15 cellular contexts compared by ENCODE assay signal in genomic region chr14:68730811-68731425, GRCh38.
DNase-seq lines count a peak whose midpoint lies in the region; ATAC-seq and TF ChIP-seq lines count a peak whose summit lies in the region.
"Had no signal": no experiment of that assay in that cellular context is flagged by ENCODE, and none has a peak within 500 bp of the region (broad histone marks: within the 10 kb centered on the region; RNA-seq: fewer than 3 reads in every experiment).

No MANE protein-coding gene starts in this region.

- CTCF ChIA-PET in CD4-positive, alpha-beta T cell (lab: Charles Lee) = interaction anchor here (2.1 kb wide), 1 partner anchor 58 kb away, joined by 5 read pairs; no protein-coding TSS in a partner anchor

- H3K27me3 ChIP-seq in CD4-positive, alpha-beta T cell (ENCODE audit: control insufficient read depth, insufficient read depth, low read length) = no peaks in the 10 kb centered on the region
- H3K27me3 ChIP-seq: upper lobe of left lung had no signal

- no peak for ATAC-seq in GM19035 (IDR thresholded peaks at IDR 0.05; ENCODE audit: unreplicated experiment)
- ATAC-seq in CD4-positive, alpha-beta T cell (ENCODE audit: poor library complexity) = no peak

- no peak overlapping the region for H3K27ac ChIP-seq in CD4-positive, alpha-beta T cell (ENCODE audit: low read depth, low read length)

- no peak overlapping the region for H3K4me3 ChIP-seq in NB4 (ENCODE audit: low read depth, low read length)
- no peak overlapping the region for H3K4me3 ChIP-seq in skeletal muscle cell (ENCODE audit: low read depth, low read length)
- H3K4me3 ChIP-seq: skin epidermis, upper lobe of left lung had no signal

- peaks cover 0 to 3% (median 0%) of the 10 kb centered on the region in 5 experiments for H3K9me3 Mint-ChIP-seq in brain
- no peaks in the 10 kb centered on the region for H3K9me3 Mint-ChIP-seq in CD4-positive, alpha-beta T cell

- no peaks in the 10 kb centered on the region for H3K36me3 Mint-ChIP-seq in brain
- H3K36me3 Mint-ChIP-seq in CD4-positive, alpha-beta T cell (ENCODE audit: low read depth) = no peaks in the 10 kb centered on the region

- intact Hi-C loops in CD4-positive, alpha-beta T cell (cut with DNase I, micrococcal nuclease) = loop anchor here (5.0 kb wide), 1 partner anchor 51 kb away; no protein-coding TSS in a partner anchor

- H3K27ac Mint-ChIP-seq in brain = peak overlapping the region; percentile 93 to 97 (median 96)
- no peak overlapping the region for H3K27ac Mint-ChIP-seq in CD4-positive, alpha-beta T cell

- no peak for TF ChIP-seq CTCF in NB4 (IDR thresholded peaks at IDR 0.05; ENCODE audit: low read depth, low read length)
- TF ChIP-seq CTCF in brain (conservative IDR thresholded peaks at IDR 0.05) = no peak
- no peak for TF ChIP-seq CTCF in GM13976 (IDR thresholded peaks at IDR 0.05; ENCODE audit: borderline replicate concordance, control extremely low read depth, extremely low read depth, insufficient read depth, missing control alignments)
- no peak for TF ChIP-seq CTCF in CD4-positive, alpha-beta T cell (IDR thresholded peaks at IDR 0.05)

- H3K4me1 Mint-ChIP-seq in brain = peaks cover 85% of the 10 kb centered on the region
- peaks cover 53% of the 10 kb centered on the region for H3K4me1 Mint-ChIP-seq in CD4-positive, alpha-beta T cell (ENCODE audit: low read depth)

- H3K4me3 Mint-ChIP-seq in brain = peak overlapping the region; percentile 15 to 54 (median 32)
- no peak overlapping the region for H3K4me3 Mint-ChIP-seq in CD4-positive, alpha-beta T cell

- in situ Hi-C loops in GM13976 (cut with MboI; ENCODE audit: low sequenced_read_pairs, unreplicated experiment) = no loop called here

- peaks cover 8% of the 10 kb centered on the region for H3K27me3 Mint-ChIP-seq in brain
- H3K27me3 Mint-ChIP-seq in CD4-positive, alpha-beta T cell = no peaks in the 10 kb centered on the region

- no peak for TF ChIP-seq POLR2A in NB4 (IDR thresholded peaks at IDR 0.05; ENCODE audit: extremely low read depth, insufficient read length)

- no peaks in the 10 kb centered on the region for H3K9me3 ChIP-seq in CD4-positive, alpha-beta T cell (ENCODE audit: control insufficient read depth, low read length)
- H3K9me3 ChIP-seq: upper lobe of left lung had no signal

- POLR2A ChIA-PET in CD4-positive, alpha-beta T cell (lab: Charles Lee) = interaction anchor here (0.7 kb wide), 1 partner anchor 56 kb away, joined by 3 read pairs; no protein-coding TSS in a partner anchor

- peak; percentile 27 for DNase-seq in NB4 (ENCODE audit: low read depth)
- peak; percentile 49 for DNase-seq in islet precursor cell
- DNase-seq in skeletal muscle cell (ENCODE audit: low read depth) = peak; percentile 11
- no peak for DNase-seq in GM13976 (ENCODE audit: low spot score)
- DNase-seq in NCI-H526 treated with DMSO at 0.1 percent for 48 hours (lab: John Stamatoyannopoulos, UW) = no peak
- no peak for DNase-seq in CD4-positive, alpha-beta T cell
- DNase-seq: activated CD4-positive, CD25-positive, alpha-beta regulatory T cell; aorta; COR-L47; MM.1S; NCI-H510A; upper lobe of left lung had no signal

Comparison
In these comparisons a context has a peak if more than half of its experiments do, and no peak if none do; other contexts are left out.
1. DNase-seq: peak in NB4 (single experiment), islet precursor cell (single experiment) and skeletal muscle cell (single experiment); none in GM13976 (single experiment), NCI-H526 treated with DMSO at 0.1 percent for 48 hours (single experiment) and CD4-positive, alpha-beta T cell (0 of 10).